ENCODE assay signal across 8 cellular contexts in genomic region chr17:3959295-3959899, GRCh38. TPM values are rescaled to one million over a fixed set of nuclear protein-coding genes. Genes with fewer than 3 reads are reported as not detected.
A peak's percentile ranks its signal among the peaks of the same experiment; 100 is the strongest.
DNase-seq lines count a peak whose midpoint lies in the region; FAIRE-seq and TF ChIP-seq lines count a peak whose summit lies in the region.

No MANE protein-coding gene starts in this region.

- no peaks in the 10 kb centered on the region for H3K27me3 Mint-ChIP-seq in activated CD4-positive, alpha-beta T cell treated with anti-CD3 and anti-CD28 coated beads, Interleukin-2, amount 10 ng/mL, durations not matched to agents 24 days and 14 days

- peak; percentile 54 for FAIRE-seq in endothelial cell of umbilical vein (lab: Jason Lieb, UNC)

- no peaks in the 10 kb centered on the region for H3K79me2 ChIP-seq in endothelial cell of umbilical vein (ENCODE audit: control insufficient read depth, insufficient read depth, low read length)

- no peak for TF ChIP-seq POLR2A in endothelial cell of umbilical vein (IDR thresholded peaks at IDR 0.05; ENCODE audit: low read depth, low read length)
- TF ChIP-seq POLR2A in stomach (IDR thresholded peaks at IDR 0.05) = no peak

- BruUV-seq in endothelial cell of umbilical vein (replicated peaks; lab: Mats Ljungman, UMichigan) = no TSS peak

- no peak overlapping the region for H3K4me3 Mint-ChIP-seq in activated CD4-positive, alpha-beta T cell treated with anti-CD3 and anti-CD28 coated beads, Interleukin-2, amount 10 ng/mL, durations not matched to agents 24 days and 14 days

- H3K9me3 Mint-ChIP-seq in activated CD4-positive, alpha-beta T cell treated with anti-CD3 and anti-CD28 coated beads, Interleukin-2, amount 10 ng/mL, durations not matched to agents 24 days and 14 days = no peaks in the 10 kb centered on the region

- H3K36me3 ChIP-seq in endothelial cell of umbilical vein (ENCODE audit: control insufficient read depth in 2 of 2, extremely low read depth in 1 of 2, insufficient read depth in 2 of 2, low read length in 2 of 2) = no peaks in the 10 kb centered on the region
- H3K36me3 ChIP-seq in stomach = peaks cover 0 to 7% (median 4%) of the 10 kb centered on the region in 4 donors

- 29 to 49% (median 38%) methylated on average over 10 to 15 of the region's 15 CpGs for WGBS in stomach, 5 donors

- POLR2A ChIA-PET in endothelial cell of umbilical vein (lab: Charles Lee) = no interaction called here

- H3K27me3 ChIP-seq in endothelial cell of umbilical vein (ENCODE audit: control insufficient read depth in 2 of 2, insufficient read depth in 2 of 2, low read length in 2 of 2) = peaks cover 20 to 25% of the 10 kb centered on the region in 2 experiments
- peaks cover 0 to 22% (median 6%) of the 10 kb centered on the region in 3 donors for H3K27me3 ChIP-seq in stomach

- H3K4me1 ChIP-seq in endothelial cell of umbilical vein (ENCODE audit: control insufficient read depth, extremely low read depth, insufficient read depth, low read length) (peaks cover 5% of the 10 kb centered on the region), stomach (peaks cover 31 to 74% (median 51%) of the 10 kb centered on the region in 4 donors)

- no peak for TF ChIP-seq EP300 in stomach (IDR thresholded peaks at IDR 0.05)

- H2AFZ ChIP-seq in endothelial cell of umbilical vein (ENCODE audit: low read depth, low read length) = peak overlapping the region; percentile 9

- H3K4me3 ChIP-seq in endothelial cell of umbilical vein (replicated peaks in 1 of 3; ENCODE audit: insufficient read depth in 1 of 3, low read depth in 1 of 3, low read length in 3 of 3) (no peak overlapping the region), stomach (no peak overlapping the region)

- dilution Hi-C loops in endothelial cell of umbilical vein (cut with MboI; ENCODE audit: extremely low pct_ligation_motif_present, low sequenced_read_pairs) = no loop called here

- H3K27ac ChIP-seq in endothelial cell of umbilical vein (ENCODE audit: insufficient read depth, low read depth, low read length) (no peak overlapping the region), stomach (peak overlapping the region; percentile 9 to 74 (median 46))

- H3K9me1 ChIP-seq in endothelial cell of umbilical vein (replicated peaks; ENCODE audit: control insufficient read depth, extremely low read depth, insufficient read depth, low read length) = no peaks in the 10 kb centered on the region

- H3K9me3 ChIP-seq in endothelial cell of umbilical vein (replicated peaks; ENCODE audit: control insufficient read depth, insufficient read depth, low read length) (no peaks in the 10 kb centered on the region), stomach (no peaks in the 10 kb centered on the region)

- DNase-seq in activated CD4-positive, alpha-beta T cell treated with anti-CD3 and anti-CD28 coated beads, Interleukin-2, amount 10 ng/mL, durations not matched to agents 24 days and 14 days = no peak
- no peak for DNase-seq in activated CD4-positive, alpha-beta T cell treated with anti-CD3 and anti-CD28 coated beads, Interleukin-2, amount 50 U/mL, for 48 hours
- DNase-seq in NCI-H774 (lab: John Stamatoyannopoulos, UW) (peak; percentile 69), endothelial cell of umbilical vein (ENCODE audit: low read depth, low spot score) (peak; percentile 64), stomach (peak; percentile 66), ecto neural progenitor cell (ENCODE audit: low spot score) (no peak), iPS-NIHi7 (ENCODE audit: extremely low spot score) (no peak)
- DNase-seq in stimulated activated CD4-positive, alpha-beta T cell treated with anti-CD3 and anti-CD28 coated beads, Interleukin-4, amount 100 ng/mL, for 4 hours = no peak

- H4K20me1 ChIP-seq in endothelial cell of umbilical vein (replicated peaks; ENCODE audit: control insufficient read depth, extremely low read depth, insufficient read depth, low read length) = no peaks in the 10 kb centered on the region

- intact Hi-C loops in activated CD4-positive, alpha-beta T cell treated with anti-CD3 and anti-CD28 coated beads, Interleukin-2, amount 10 ng/mL, durations not matched to agents 24 days and 14 days (cut with micrococcal nuclease) = no loop called here
- intact Hi-C loops in endothelial cell of umbilical vein (cut with micrococcal nuclease) (no loop called here), stomach (cut with DNase I; ENCODE audit: low total_unique reads) (no loop called here)

- peak overlapping the region; percentile 90 for H3K27ac Mint-ChIP-seq in activated CD4-positive, alpha-beta T cell treated with anti-CD3 and anti-CD28 coated beads, Interleukin-2, amount 10 ng/mL, durations not matched to agents 24 days and 14 days

- H3K36me3 Mint-ChIP-seq in activated CD4-positive, alpha-beta T cell treated with anti-CD3 and anti-CD28 coated beads, Interleukin-2, amount 10 ng/mL, durations not matched to agents 24 days and 14 days (ENCODE audit: low read depth) = peaks cover 16% of the 10 kb centered on the region

- H3K9ac ChIP-seq in endothelial cell of umbilical vein (replicated peaks; ENCODE audit: extremely low read depth, insufficient read depth, low read length) = no peak overlapping the region

- CTCF ChIA-PET in endothelial cell of umbilical vein (lab: Charles Lee) = interaction anchor here (1.2 kb wide), 2 partner anchors 23 to 45 kb away, joined by 4 read pairs; no protein-coding TSS in a partner anchor

- TF ChIP-seq CTCF in endothelial cell of umbilical vein (IDR thresholded peaks at IDR 0.05; ENCODE audit: extremely low read depth in 1 of 2, insufficient read depth in 1 of 2, low read depth in 1 of 2, low read length in 2 of 2) = no peak
- TF ChIP-seq CTCF in stomach (IDR thresholded peaks at IDR 0.05) = no peak

- no peak overlapping the region for H3K4me2 ChIP-seq in endothelial cell of umbilical vein (ENCODE audit: insufficient read depth, low read length)

- H3K4me1 Mint-ChIP-seq in activated CD4-positive, alpha-beta T cell treated with anti-CD3 and anti-CD28 coated beads, Interleukin-2, amount 10 ng/mL, durations not matched to agents 24 days and 14 days = peaks cover 51% of the 10 kb centered on the region

TF ChIP-seq in endothelial cell of umbilical vein, 7 proteins besides CTCF, POLR2A, EP300 and RAD21:
- TF ChIP-seq POLR2AphosphoS5 (IDR thresholded peaks at IDR 0.05; ENCODE audit: insufficient read depth, low read depth, low read length) (no peak), FOS (IDR thresholded peaks at IDR 0.05; ENCODE audit: borderline replicate concordance, insufficient read depth, low read length) (peak; percentile 59), GATA2 (IDR thresholded peaks at IDR 0.05; ENCODE audit: insufficient read depth, insufficient read length, low read depth, low read length) (no peak), JUN (IDR thresholded peaks at IDR 0.05; ENCODE audit: borderline replicate concordance, insufficient read depth, insufficient read length, low read depth) (no peak), EZH2 (IDR thresholded peaks at IDR 0.05; ENCODE audit: borderline replicate concordance, low read depth, low read length, severe bottlenecking) (no peak)

RNA-seq across cellular contexts. Expression of gene ATP2A3, which starts 4.8 kb away (rescaled TPM):
- 107 and 110 TPM in 2 replicates for total RNA-seq in activated CD4-positive, alpha-beta T cell treated with anti-CD3 and anti-CD28 coated beads, Interleukin-2, amount 10 ng/mL, durations not matched to agents 24 days and 14 days
- total RNA-seq in endothelial cell of umbilical vein (0.55 and 0.78 TPM in 2 replicates), stomach (1,000 to 10,000 TPM in 1 of 5 donors, 100 to 1,000 TPM in 2, 10 to 100 TPM in 2; 49.4 to 1,069 (median 212) TPM)
- polyA plus RNA-seq in endothelial cell of umbilical vein (0.37 TPM in 2 replicates), stomach (10 to 100 TPM; 10.4 to 16.1 (median 15.4) TPM)
- polyA plus RNA-seq in endothelial cell of umbilical vein (2011; cell fraction: cytosol; rRNA removed) = 0.28 and 0.32 TPM in 2 replicates
- 0.26 and 0.36 TPM in 2 replicates for polyA plus RNA-seq in endothelial cell of umbilical vein (2011; cell fraction: nucleus; rRNA removed)
- polyA plus RNA-seq in endothelial cell of umbilical vein (2012) = 1.6 and 1.8 TPM in 2 replicates
- polyA minus RNA-seq in endothelial cell of umbilical vein = 1.4 and 3.2 TPM in 2 replicates
- 4.7 TPM for polyA minus RNA-seq in endothelial cell of umbilical vein (2011; cell fraction: cytosol; rRNA and poly(A)+ RNA removed)
- polyA minus RNA-seq in endothelial cell of umbilical vein (2011; cell fraction: nucleus; rRNA and poly(A)+ RNA removed) = 0.82 TPM in 1 of 2 replicates, not detected in the other

RNA-seq across cellular contexts. Expression of gene P2RX1, which starts 43.1 kb away (rescaled TPM):
- total RNA-seq in activated CD4-positive, alpha-beta T cell treated with anti-CD3 and anti-CD28 coated beads, Interleukin-2, amount 10 ng/mL, durations not matched to agents 24 days and 14 days = 0.47 and 0.78 TPM in 2 replicates
- total RNA-seq in endothelial cell of umbilical vein = not detected in 2 replicates
- polyA plus RNA-seq in endothelial cell of umbilical vein = 0.05 TPM in 1 of 2 replicates, not detected in the other
- 0.03 TPM in 1 of 2 replicates, not detected in the other for polyA plus RNA-seq in endothelial cell of umbilical vein (2011; cell fraction: cytosol; rRNA removed)
- 0.05 and 0.08 TPM in 2 replicates for polyA plus RNA-seq in endothelial cell of umbilical vein (2011; cell fraction: nucleus; rRNA removed)
- 0.10 TPM in 1 of 2 replicates, not detected in the other for polyA plus RNA-seq in endothelial cell of umbilical vein (2012)
- polyA minus RNA-seq in endothelial cell of umbilical vein = 0.17 TPM in 1 of 2 replicates, not detected in the other
- not detected for polyA minus RNA-seq in endothelial cell of umbilical vein (2011; cell fraction: cytosol; rRNA and poly(A)+ RNA removed)
- polyA minus RNA-seq in endothelial cell of umbilical vein (2011; cell fraction: nucleus; rRNA and poly(A)+ RNA removed) = not detected in 2 replicates
- 10 to 100 TPM in 1 of 5 donors, 1 to 10 TPM in 4; 2.4 to 13.4 (median 6.7) TPM for total RNA-seq in stomach
- polyA plus RNA-seq in stomach = 1 to 10 TPM in 1 of 3 donors, under 1 TPM in 2; 0.75 to 2.4 (median 0.92) TPM

Comparison
In these comparisons a context has a peak if more than half of its experiments do, and no peak if none do; other contexts are left out.
1. DNase-seq: peak in NCI-H774 (single experiment), endothelial cell of umbilical vein (single experiment) and stomach (single experiment); none in activated CD4-positive, alpha-beta T cell treated with anti-CD3 and anti-CD28 coated beads, Interleukin-2, amount 10 ng/mL, durations not matched to agents 24 days and 14 days (single experiment), activated CD4-positive, alpha-beta T cell treated with anti-CD3 and anti-CD28 coated beads, Interleukin-2, amount 50 U/mL, for 48 hours (0 of 2), ecto neural progenitor cell (single experiment), stimulated activated CD4-positive, alpha-beta T cell treated with anti-CD3 and anti-CD28 coated beads, Interleukin-4, amount 100 ng/mL, for 4 hours (0 of 2) and iPS-NIHi7 (single experiment).
2. RNA of gene ATP2A3, which starts 4.8 kb away (total RNA-seq): 49.4 to 1,069 TPM in stomach and 107 to 110 TPM in activated CD4-positive, alpha-beta T cell treated with anti-CD3 and anti-CD28 coated beads, Interleukin-2, amount 10 ng/mL, durations not matched to agents 24 days and 14 days; 0.55 to 0.78 TPM in endothelial cell of umbilical vein; every median in the first group is over 10 times any median in the second.